In the genomic region with DNA sequence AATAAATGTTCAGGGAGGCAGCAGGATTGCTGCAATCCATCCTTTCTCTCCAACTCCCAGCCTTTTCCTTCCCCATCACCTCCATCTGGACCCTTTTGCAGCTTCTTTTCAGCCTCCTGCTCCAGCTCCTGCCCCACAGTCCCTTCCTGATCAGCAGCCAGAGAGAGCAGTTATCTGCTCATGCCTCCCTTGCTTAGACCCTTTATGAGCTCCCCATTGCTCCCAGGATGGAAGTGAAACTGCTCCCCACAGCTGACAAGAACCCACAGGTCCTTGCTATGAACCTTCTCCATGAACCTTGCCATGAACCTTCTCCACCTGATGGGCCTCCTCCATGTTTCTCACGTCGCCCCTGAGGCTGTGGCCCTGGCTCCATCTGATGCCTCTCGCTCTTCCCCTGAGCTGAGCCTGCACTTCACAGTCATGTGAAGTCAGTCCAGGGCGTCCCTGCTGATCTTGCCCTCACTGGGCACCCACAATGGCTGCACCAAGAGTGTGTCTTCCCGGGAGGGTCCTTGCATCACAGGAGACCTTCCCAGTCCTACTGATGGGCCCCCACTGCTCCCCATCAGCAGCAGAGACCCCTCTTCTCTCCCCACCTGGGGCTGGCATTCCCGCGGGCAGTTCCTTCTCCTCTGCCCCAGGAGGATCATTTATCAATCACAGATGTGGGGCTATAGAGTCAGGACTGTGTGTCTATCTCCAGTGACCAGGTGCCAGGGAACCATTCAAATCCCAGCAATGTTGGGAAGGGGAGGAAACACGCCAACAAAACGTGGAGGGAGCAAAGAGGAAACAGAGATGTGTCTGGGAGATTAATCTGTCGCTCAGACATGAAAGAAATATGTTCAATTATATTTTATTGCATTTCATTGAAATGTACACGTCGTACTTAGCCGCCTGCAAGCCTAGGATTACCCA, we compare ENCODE assay signal across 21 cellular contexts.
DNase-seq lines count a peak whose midpoint lies in the region; ATAC-seq and TF ChIP-seq lines count a peak whose summit lies in the region.
"Had no signal": no experiment of that assay in that cellular context is flagged by ENCODE, and none has a peak within 500 bp of the region (broad histone marks: within the 10 kb centered on the region; RNA-seq: fewer than 3 reads in every experiment).

No MANE protein-coding gene starts in this region.

- H3K36me3 ChIP-seq in Loucy (ENCODE audit: insufficient read depth, low read length) (no peaks in the 10 kb centered on the region), adipocyte (ENCODE audit: control insufficient read depth, insufficient read depth, low read length, severe bottlenecking) (no peaks in the 10 kb centered on the region)
- H3K36me3 ChIP-seq: lower lobe of right lung had no signal

- peaks cover 15 to 35% (median 31%) of the 10 kb centered on the region in 3 donors for H3K27me3 Mint-ChIP-seq in CD14-positive monocyte (ENCODE audit: low read depth in 3 of 3)
- peaks cover 38% of the 10 kb centered on the region for H3K27me3 Mint-ChIP-seq in nephron progenitor cell (ENCODE audit: low read depth, poor library complexity)

- H3K4me3 ChIP-seq in Loucy (ENCODE audit: low read length, poor library complexity, severe bottlenecking) (no peak overlapping the region), adipocyte (ENCODE audit: low read length) (peak overlapping the region; percentile 28)
- H3K4me3 ChIP-seq: coronary artery, lower lobe of right lung, psoas muscle had no signal

- H3K79me2 ChIP-seq in Loucy (ENCODE audit: insufficient read depth, low read length): no peaks in the 10 kb centered on the region

- H3K9me2 ChIP-seq in Loucy (replicated peaks; ENCODE audit: low read depth, low read length): no peaks in the 10 kb centered on the region

- H3K4me1 Mint-ChIP-seq in CD14-positive monocyte: peaks cover 2% of the 10 kb centered on the region
- H3K4me1 Mint-ChIP-seq in nephron progenitor cell: peaks cover 19% of the 10 kb centered on the region

- no peak for ATAC-seq in left lobe of liver
- ATAC-seq: psoas muscle had no signal

- intact Hi-C loops in CD14-positive monocyte (cut with micrococcal nuclease): no loop called here

- no peak overlapping the region for H3K9ac ChIP-seq in Loucy (ENCODE audit: low read depth, low read length, poor library complexity, severe bottlenecking)
- H3K9ac ChIP-seq in adipocyte (ENCODE audit: low read length): peak overlapping the region; percentile 26

- H3K27me3 ChIP-seq in Loucy (ENCODE audit: insufficient read depth, low read length, poor library complexity, severe bottlenecking) (no peaks in the 10 kb centered on the region), adipocyte (replicated peaks; ENCODE audit: control insufficient read depth, insufficient read depth, low read length) (no peaks in the 10 kb centered on the region)

- H2AFZ ChIP-seq in Loucy (ENCODE audit: low read length): peak overlapping the region; percentile 80

- no peak overlapping the region for H3K4me3 Mint-ChIP-seq in CD14-positive monocyte
- H3K4me3 Mint-ChIP-seq in nephron progenitor cell: no peak overlapping the region

- H3K4me2 ChIP-seq in Loucy (ENCODE audit: low read depth, low read length, poor library complexity, severe bottlenecking): peak overlapping the region; percentile 35

- H3K9me3 Mint-ChIP-seq in CD14-positive monocyte (peaks cover 2 to 12% (median 8%) of the 10 kb centered on the region in 7 donors), nephron progenitor cell (peaks cover 12% of the 10 kb centered on the region)

- peak; percentile 25 for DNase-seq in CD14-positive monocyte (ENCODE audit: low spot score)
- no peak for DNase-seq in adipocyte (ENCODE audit: low read depth)
- DNase-seq in nephron progenitor cell: no peak
- no peak for DNase-seq in SIG-M5 (lab: John Stamatoyannopoulos, UW)
- no peak for DNase-seq in left lobe of liver (ENCODE audit: low spot score)
- no peak for DNase-seq in GM20000 (ENCODE audit: low spot score)
- DNase-seq: activated CD4-positive, CD25-positive, alpha-beta regulatory T cell treated with anti-CD3 and anti-CD28 coated beads, Interleukin-2, amount 50 U/mL, for 72 hours; activated gamma-delta T cell treated with Interleukin-2 at 50 U/mL for 16 hours; C1 segment of cervical spinal cord; islet precursor cell; Kasumi-1; lower lobe of right lung; NCI-H1105; NCI-H345; NCI-H774; psoas muscle; Right ventricle myocardium superior; substantia nigra; SW 1271 had no signal

- H3F3A ChIP-seq in Loucy (ENCODE audit: low read depth): no peaks in the 10 kb centered on the region

- H3K4me1 ChIP-seq in Loucy (ENCODE audit: insufficient read depth, low read length, poor library complexity, severe bottlenecking): no peaks in the 10 kb centered on the region
- H3K4me1 ChIP-seq in adipocyte (ENCODE audit: control insufficient read depth, insufficient read depth, low read length): peaks cover 8% of the 10 kb centered on the region
- H3K4me1 ChIP-seq: lower lobe of right lung, psoas muscle had no signal

- no peaks in the 10 kb centered on the region; the same call in 1 of the 2 replicates for H3K9me3 ChIP-seq in Loucy (ENCODE audit: insufficient read depth, low read depth, low read length)
- H3K9me3 ChIP-seq in adipocyte (ENCODE audit: control insufficient read depth, low read length): no peaks in the 10 kb centered on the region
- H3K9me3 ChIP-seq: lower lobe of right lung, psoas muscle had no signal

- TF ChIP-seq CTCF in CD14-positive monocyte (IDR thresholded peaks at IDR 0.05) (no peak), Loucy (conservative IDR thresholded peaks at IDR 0.05; ENCODE audit: low read length) (no peak), nephron progenitor cell (IDR thresholded peaks at IDR 0.05) (no peak), GM20000 (IDR thresholded peaks at IDR 0.05; ENCODE audit: extremely low read depth, missing control alignments) (no peak)

- no peaks in the 10 kb centered on the region for H4K20me1 ChIP-seq in Loucy (ENCODE audit: insufficient read depth, low read length, poor library complexity, severe bottlenecking)

- H3K36me3 Mint-ChIP-seq in CD14-positive monocyte (no peaks in the 10 kb centered on the region), nephron progenitor cell (ENCODE audit: low read depth) (no peaks in the 10 kb centered on the region)

- H3K27ac Mint-ChIP-seq in CD14-positive monocyte: peak overlapping the region in 1 of 7 donors; percentile 10
- H3K27ac Mint-ChIP-seq in nephron progenitor cell: peak overlapping the region; percentile 31
